8 cellular contexts compared by ENCODE assay signal in genomic region chr13:95641961-95642621, GRCh38. TPM values are rescaled to one million over a fixed set of nuclear protein-coding genes. Genes with fewer than 3 reads are reported as not detected.
A peak's percentile ranks its signal among the peaks of the same experiment; 100 is the strongest.
DNase-seq lines count a peak whose midpoint lies in the region; ATAC-seq and TF ChIP-seq lines count a peak whose summit lies in the region.

No MANE protein-coding gene starts in this region.

- no peak for ATAC-seq in HG03196 (IDR thresholded peaks at IDR 0.05; ENCODE audit: unreplicated experiment)

- H3K4me3 ChIP-seq in fibroblast of lung (replicated peaks in 1 of 4; ENCODE audit: control extremely low read depth in 1 of 4, insufficient read depth in 1 of 4, low read depth in 3 of 4, low read length in 4 of 4): peak overlapping the region; percentile 48 to 93 (median 80)

- H3K36me3 ChIP-seq in fibroblast of lung (ENCODE audit: control insufficient read depth, insufficient read depth, low read length): peaks cover 6% of the 10 kb centered on the region

- H3K4me1 Mint-ChIP-seq in neural crest cell: peaks cover 37% of the 10 kb centered on the region
- peaks cover 6% of the 10 kb centered on the region for H3K4me1 Mint-ChIP-seq in T-helper 2 cell treated with Interferon-gamma antibody and Interleukin-4, amounts not matched to agents 5 μg/mL and 100 μg/mL, for 36 hours (ENCODE audit: low read depth)
- peaks cover 20% of the 10 kb centered on the region for H3K4me1 Mint-ChIP-seq in CD14-positive monocyte

- H2AFZ ChIP-seq in fibroblast of lung (ENCODE audit: low read length): no peak overlapping the region

- TF ChIP-seq CTCF in fibroblast of lung (conservative IDR thresholded peaks at IDR 0.05 in 1 of 2, IDR thresholded peaks at IDR 0.05 in 1 of 2; ENCODE audit: low read depth in 1 of 2, low read length in 2 of 2): no peak
- TF ChIP-seq CTCF in neural crest cell (conservative IDR thresholded peaks at IDR 0.05): no peak
- TF ChIP-seq CTCF in CD14-positive monocyte (IDR thresholded peaks at IDR 0.05): no peak

- H3K9ac ChIP-seq in fibroblast of lung (ENCODE audit: insufficient read depth, low read length): peak overlapping the region; percentile 40

- intact Hi-C loops in CD14-positive monocyte (cut with micrococcal nuclease): no loop called here

- H3K79me2 ChIP-seq in fibroblast of lung (ENCODE audit: control insufficient read depth, insufficient read depth, low read length): peaks cover 16% of the 10 kb centered on the region

- no peaks in the 10 kb centered on the region for H3K27me3 ChIP-seq in fibroblast of lung (ENCODE audit: control insufficient read depth, insufficient read depth, low read length)

- H3K4me1 ChIP-seq in fibroblast of lung (ENCODE audit: control insufficient read depth, extremely low read depth, insufficient read depth, low read length): peaks cover 3% of the 10 kb centered on the region

- H3K4me3 Mint-ChIP-seq in neural crest cell (peak overlapping the region; percentile 93), CD14-positive monocyte (peak overlapping the region in 1 of 2 donors; percentile 67)
- H3K4me3 Mint-ChIP-seq in T-helper 2 cell treated with Interferon-gamma antibody and Interleukin-4, amounts not matched to agents 5 μg/mL and 100 μg/mL, for 36 hours: no peak overlapping the region

- DNase-seq in AG20443 (ENCODE audit: low spot score): peak; percentile 51
- DNase-seq in NCI-H69 (lab: John Stamatoyannopoulos, UW): peak; percentile 71
- peak; percentile 45 to 72 for DNase-seq in fibroblast of lung (ENCODE audit: low read depth in 2 of 2)
- DNase-seq in neural crest cell (ENCODE audit: low read depth, low spot score): no peak
- DNase-seq in T-helper 2 cell treated with Interferon-gamma antibody and Interleukin-4, amounts not matched to agents 5 μg/mL and 100 μg/mL, for 36 hours (ENCODE audit: low spot score): no peak
- no peak for DNase-seq in GF-D8 (lab: John Stamatoyannopoulos, UW)
- DNase-seq in CD14-positive monocyte (ENCODE audit: low spot score): no peak

- H3K9me3 Mint-ChIP-seq in neural crest cell (no peaks in the 10 kb centered on the region), CD14-positive monocyte (peaks cover 0 to 17% (median 3%) of the 10 kb centered on the region in 7 donors)
- H3K9me3 Mint-ChIP-seq in T-helper 2 cell treated with Interferon-gamma antibody and Interleukin-4, amounts not matched to agents 5 μg/mL and 100 μg/mL, for 36 hours: no peaks in the 10 kb centered on the region

- peak overlapping the region; percentile 18 for H3K27ac ChIP-seq in fibroblast of lung (ENCODE audit: insufficient read depth, low read length)

- peak overlapping the region; percentile 98 for H3K4me2 ChIP-seq in fibroblast of lung (ENCODE audit: extremely low read depth, insufficient read depth, low read length)

- peaks cover 19% of the 10 kb centered on the region for H3K36me3 Mint-ChIP-seq in neural crest cell (ENCODE audit: low read depth)
- no peaks in the 10 kb centered on the region for H3K36me3 Mint-ChIP-seq in T-helper 2 cell treated with Interferon-gamma antibody and Interleukin-4, amounts not matched to agents 5 μg/mL and 100 μg/mL, for 36 hours (ENCODE audit: low read depth)
- peaks cover 0 to 8% of the 10 kb centered on the region in 2 donors for H3K36me3 Mint-ChIP-seq in CD14-positive monocyte

- H4K20me1 ChIP-seq in fibroblast of lung (ENCODE audit: control insufficient read depth, extremely low read depth, insufficient read depth, low read length): no peaks in the 10 kb centered on the region

- H3K9me3 ChIP-seq in fibroblast of lung (ENCODE audit: control insufficient read depth, insufficient read depth, low read depth, low read length): no peaks in the 10 kb centered on the region

- H3K27me3 Mint-ChIP-seq in neural crest cell (ENCODE audit: low read depth) (no peaks in the 10 kb centered on the region), CD14-positive monocyte (ENCODE audit: low read depth in 3 of 3) (peaks cover 55 to 68% (median 59%) of the 10 kb centered on the region in 3 donors)
- peaks cover 45% of the 10 kb centered on the region for H3K27me3 Mint-ChIP-seq in T-helper 2 cell treated with Interferon-gamma antibody and Interleukin-4, amounts not matched to agents 5 μg/mL and 100 μg/mL, for 36 hours (ENCODE audit: low read depth)

- H3K27ac Mint-ChIP-seq in neural crest cell (ENCODE audit: unreplicated experiment): no peak overlapping the region
- H3K27ac Mint-ChIP-seq in T-helper 2 cell treated with Interferon-gamma antibody and Interleukin-4, amounts not matched to agents 5 μg/mL and 100 μg/mL, for 36 hours: no peak overlapping the region
- no peak overlapping the region for H3K27ac Mint-ChIP-seq in CD14-positive monocyte

RNA-seq across cellular contexts. Expression of gene DZIP1, which starts 2.4 kb away (rescaled TPM):
- total RNA-seq in fibroblast of lung: 29.5 and 37.3 TPM in 2 replicates
- 18.1 and 24.0 TPM in 2 replicates for polyA plus RNA-seq in fibroblast of lung
- polyA plus RNA-seq in fibroblast of lung (2012): 24.9 and 32.9 TPM in 2 replicates
- polyA minus RNA-seq in fibroblast of lung (ENCODE audit: low replicate concordance): 3.6 and 8.3 TPM in 2 replicates
- 71.0 and 71.1 TPM in 2 replicates for total RNA-seq in neural crest cell
- not detected for polyA plus RNA-seq in CD14-positive monocyte

RNA-seq across cellular contexts. Expression of gene DNAJC3, which starts 34.8 kb away (rescaled TPM):
- total RNA-seq in fibroblast of lung (55.5 and 56.2 TPM in 2 replicates), neural crest cell (17.5 and 18.3 TPM in 2 replicates)
- polyA plus RNA-seq in fibroblast of lung (29.5 and 37.6 TPM in 2 replicates), CD14-positive monocyte (10 to 100 TPM; 22.3 to 27.6 TPM)
- 23.8 and 29.1 TPM in 2 replicates for polyA plus RNA-seq in fibroblast of lung (2012)
- 11.7 and 11.9 TPM in 2 replicates for polyA minus RNA-seq in fibroblast of lung (ENCODE audit: low replicate concordance)

Comparison
In these comparisons a context has a peak if more than half of its experiments do, and no peak if none do; other contexts are left out.
1. DNase-seq: peak in AG20443 (single experiment), NCI-H69 (single experiment) and fibroblast of lung (2 of 2); none in neural crest cell (single experiment), T-helper 2 cell treated with Interferon-gamma antibody and Interleukin-4, amounts not matched to agents 5 μg/mL and 100 μg/mL, for 36 hours (single experiment), GF-D8 (single experiment) and CD14-positive monocyte (single experiment).